ENCODE assay signal across 12 cellular contexts in genomic region chr9:129938291-129938979, GRCh38.
DNase-seq lines count a peak whose midpoint lies in the region; ATAC-seq and TF ChIP-seq lines count a peak whose summit lies in the region.
"Had no signal": no experiment of that assay in that cellular context is flagged by ENCODE, and none has a peak within 500 bp of the region (broad histone marks: within the 10 kb centered on the region; RNA-seq: fewer than 3 reads in every experiment).

No MANE protein-coding gene starts in this region.

- CTCF ChIA-PET in RWPE1 (lab: Yijun Ruan, JAX): interaction anchor here (0.6 kb wide), 2 partner anchors 62 to 1440 kb away, joined by 4 to 7 read pairs; no protein-coding TSS in a partner anchor

- H3K27ac ChIP-seq in heart left ventricle (peak overlapping the region in 9 of 12 donors; percentile 3 to 76 (median 44)), ascending aorta (peak overlapping the region; percentile 70 to 84), vagina (peak overlapping the region; percentile 81), RWPE1 (no peak overlapping the region)

- peak in 2 of 4 donors; percentile 12 to 14 for ATAC-seq in heart left ventricle
- no peak for ATAC-seq in left ventricle myocardium superior
- ATAC-seq: HCT116 had no signal

- H3K4me1 ChIP-seq in heart left ventricle (peaks cover 0 to 53% (median 23%) of the 10 kb centered on the region in 12 donors), ascending aorta (peaks cover 8 to 46% of the 10 kb centered on the region in 2 donors), vagina (peaks cover 40% of the 10 kb centered on the region)

- WGBS in heart left ventricle, 4 donors: 48 to 65% (median 56%) methylated on average over 2 of the region's 2 CpGs

- no peak for DNase-seq in heart left ventricle
- no peak for DNase-seq in left ventricle myocardium superior
- no peak for DNase-seq in ascending aorta (ENCODE audit: low spot score in 2 of 2)
- peak; percentile 64 for DNase-seq in iris pigment epithelial cell (ENCODE audit: low read depth)
- DNase-seq in vagina (ENCODE audit: extremely low spot score in 2 of 2): no peak
- DNase-seq in T-helper 1 cell: no peak
- no peak for DNase-seq in T-helper 9 cell
- no peak for DNase-seq in RWPE1 (ENCODE audit: low spot score)
- DNase-seq: activated CD4-positive, alpha-beta T cell treated with anti-CD3 and anti-CD28 coated beads for 48 hours; DMS79 treated with DMSO at 0.1 percent for 48 hours; NCI-H187 had no signal

- H3K36me3 ChIP-seq in heart left ventricle: peaks cover 0 to 11% (median 0%) of the 10 kb centered on the region in 9 donors
- peaks cover 0 to 5% of the 10 kb centered on the region in 2 donors for H3K36me3 ChIP-seq in ascending aorta
- H3K36me3 ChIP-seq in vagina: no peaks in the 10 kb centered on the region

- H3K27me3 ChIP-seq in heart left ventricle: no peaks in the 10 kb centered on the region
- H3K27me3 ChIP-seq in ascending aorta: no peaks in the 10 kb centered on the region
- H3K27me3 ChIP-seq in vagina: no peaks in the 10 kb centered on the region

- H3K4me3 ChIP-seq in heart left ventricle (no peak overlapping the region), ascending aorta (no peak overlapping the region), vagina (no peak overlapping the region)

- TF ChIP-seq CTCF in heart left ventricle (IDR thresholded peaks at IDR 0.05): no peak
- no peak for TF ChIP-seq CTCF in ascending aorta (IDR thresholded peaks at IDR 0.05)
- TF ChIP-seq CTCF in vagina (IDR thresholded peaks at IDR 0.05): no peak
- TF ChIP-seq CTCF in RWPE1 (conservative IDR thresholded peaks at IDR 0.05; ENCODE audit: low read depth): no peak

- intact Hi-C loops in heart left ventricle (cut with DNase I) (loop anchor here in 1 of 10 donors (10.0 kb wide), 1 partner anchor 116 kb away; the partner anchor contains the start of gene GPR107), left ventricle myocardium superior (cut with micrococcal nuclease) (no loop called here), ascending aorta (cut with DNase I) (loop anchor here (5.0 kb wide), 1 partner anchor 51 kb away; no protein-coding TSS in a partner anchor), vagina (cut with DNase I) (no loop called here)

- no peak for TF ChIP-seq POLR2A in heart left ventricle (IDR thresholded peaks at IDR 0.05)
- TF ChIP-seq POLR2A in vagina (IDR thresholded peaks at IDR 0.05): no peak

- H3K9me3 ChIP-seq in heart left ventricle: peaks cover 0 to 14% (median 4%) of the 10 kb centered on the region in 12 donors
- no peaks in the 10 kb centered on the region for H3K9me3 ChIP-seq in ascending aorta
- peaks cover 5% of the 10 kb centered on the region for H3K9me3 ChIP-seq in vagina

- POLR2A ChIA-PET in RWPE1 (lab: Yijun Ruan, JAX; ENCODE audit: low non-redundant PET): no interaction called here
